Comparison of ENCODE assay signal across 34 cellular contexts in the genomic region with DNA sequence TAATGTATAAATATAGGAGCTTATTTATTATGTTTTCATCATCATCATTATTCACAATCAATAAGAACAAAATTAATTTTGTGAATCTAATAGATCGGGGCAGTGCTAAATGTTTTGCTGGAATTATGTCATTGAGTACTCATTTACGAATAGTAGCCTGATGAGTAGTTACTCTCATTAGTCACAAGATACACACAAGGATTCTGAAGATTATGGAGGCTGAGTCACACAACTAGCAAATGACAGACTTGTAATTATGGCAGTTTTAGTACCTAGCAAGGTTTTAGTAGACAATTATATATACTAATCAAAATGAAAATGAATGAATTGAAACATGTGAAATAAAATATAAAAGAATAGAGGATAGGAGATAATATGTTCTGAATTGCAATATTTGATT.
DNase-seq lines count a peak whose midpoint lies in the region; ATAC-seq, FAIRE-seq and TF ChIP-seq lines count a peak whose summit lies in the region.
"Had no signal": no experiment of that assay in that cellular context is flagged by ENCODE, and none has a peak within 500 bp of the region (broad histone marks: within the 10 kb centered on the region; RNA-seq: fewer than 3 reads in every experiment).

No MANE protein-coding gene starts in this region.

- CTCF ChIA-PET in A549 (lab: Yijun Ruan, JAX) = no interaction called here

- 4% methylated on average over 2 of the region's 2 CpGs for WGBS in A549 (ENCODE audit: missing lambda C conversion rate)
- WGBS in suprapubic skin = 81% methylated on average over 2 of the region's 2 CpGs

- no peak for TF ChIP-seq EP300 in A549 (IDR thresholded peaks at IDR 0.05)
- TF ChIP-seq EP300 in suprapubic skin (IDR thresholded peaks at IDR 0.05) = no peak

- no peak overlapping the region for H3K4me2 ChIP-seq in A549
- H3K4me2 ChIP-seq: SK-N-SH had no signal

- H3K36me3 ChIP-seq in kidney epithelial cell (ENCODE audit: control insufficient read depth, insufficient read depth, low read length) (no peaks in the 10 kb centered on the region), suprapubic skin (no peaks in the 10 kb centered on the region)
- H3K36me3 ChIP-seq: esophagus muscularis mucosa, heart right ventricle, upper lobe of right lung had no signal

- POLR2A ChIA-PET in A549 (lab: Yijun Ruan, JAX) = no interaction called here

- no peak overlapping the region for H3K4me3 ChIP-seq in A549
- no peak overlapping the region for H3K4me3 ChIP-seq in kidney epithelial cell (ENCODE audit: low read depth, low read length)
- H3K4me3 ChIP-seq in suprapubic skin = no peak overlapping the region
- H3K4me3 ChIP-seq: esophagus muscularis mucosa, heart right ventricle, lung, mucosa of descending colon, psoas muscle, upper lobe of right lung had no signal

- no peaks in the 10 kb centered on the region for H3K4me1 ChIP-seq in A549
- no peaks in the 10 kb centered on the region for H3K4me1 ChIP-seq in suprapubic skin
- H3K4me1 ChIP-seq: esophagus muscularis mucosa, heart right ventricle, psoas muscle, upper lobe of right lung had no signal

- ATAC-seq in A549 = no peak
- ATAC-seq in GM19455 (IDR thresholded peaks at IDR 0.05; ENCODE audit: unreplicated experiment) = no peak
- ATAC-seq in HG02938 (IDR thresholded peaks at IDR 0.05; ENCODE audit: unreplicated experiment) = no peak
- ATAC-seq in HG03571 (IDR thresholded peaks at IDR 0.05; ENCODE audit: unreplicated experiment) = no peak
- ATAC-seq: heart right ventricle; left cardiac atrium; mucosa of descending colon; natural killer cell; psoas muscle; Right ventricle myocardium inferior; stimulated activated effector memory CD8-positive, alpha-beta T cell treated with anti-CD3 and anti-CD28 coated beads, Interleukin-12 subunit alpha, Interleukin-12 subunit beta, amount 100 ng/mL, for 72 hours; upper lobe of right lung had no signal

- H3K27me3 ChIP-seq in kidney epithelial cell (ENCODE audit: control insufficient read depth, insufficient read depth, low read length) (no peaks in the 10 kb centered on the region), suprapubic skin (no peaks in the 10 kb centered on the region)
- H3K27me3 ChIP-seq: esophagus muscularis mucosa, heart right ventricle, upper lobe of right lung had no signal

- TF ChIP-seq RAD21 in A549 (conservative IDR thresholded peaks at IDR 0.05 in 1 of 2, IDR thresholded peaks at IDR 0.05 in 1 of 2) = no peak

- no peak for FAIRE-seq in A549 (lab: Jason Lieb, UNC)
- FAIRE-seq: A204.1, GM18507, GM19239, H54 had no signal

- H3K27ac ChIP-seq in A549 (no peak overlapping the region), suprapubic skin (no peak overlapping the region)
- H3K27ac ChIP-seq: esophagus muscularis mucosa, heart right ventricle, HL-60, psoas muscle, upper lobe of right lung had no signal

- DNase-seq in A549 (ENCODE audit: low read depth in 1 of 2, low spot score in 1 of 2) (peak in 1 of 2 experiments; percentile 6), LoVo (ENCODE audit: low spot score) (peak; percentile 5), astrocyte of the hippocampus (ENCODE audit: low read depth, low spot score) (peak; percentile 44), kidney epithelial cell (ENCODE audit: low read depth) (peak; percentile 66), suprapubic skin (ENCODE audit: low spot score in 2 of 2) (no peak)
- DNase-seq: activated gamma-delta T cell treated with Interleukin-2 at 50 U/mL for 16 hours; activated naive CD8-positive, alpha-beta T cell treated with anti-CD3 and anti-CD28 coated beads, Interleukin-2, amount 10 ng/mL, durations not matched to agents 7 days and 5 days; activated T-cell treated with anti-CD3 and anti-CD28 coated beads, Interleukin-2, amount 50 U/mL, for 48 hours; aorta; CD4-positive, CD25-positive, alpha-beta regulatory T cell; central memory CD4-positive, alpha-beta T cell; foreskin melanocyte; heart right ventricle; left cardiac atrium; mucosa of descending colon; natural killer cell; NCI-H1092; NCI-H1694; occipital lobe; psoas muscle; SK-N-SH; upper lobe of right lung had no signal

- TF ChIP-seq CTCF in A549 (IDR thresholded peaks at IDR 0.05) = no peak
- no peak for TF ChIP-seq CTCF in kidney epithelial cell (IDR thresholded peaks at IDR 0.05; ENCODE audit: insufficient read depth, low read length, poor library complexity, severe bottlenecking)
- no peak for TF ChIP-seq CTCF in suprapubic skin (IDR thresholded peaks at IDR 0.05)

- TF ChIP-seq POLR2A in A549 (IDR thresholded peaks at IDR 0.05; ENCODE audit: low read length) (no peak), suprapubic skin (IDR thresholded peaks at IDR 0.05) (no peak)

- H3K9me3 ChIP-seq in A549 = no peaks in the 10 kb centered on the region
- no peaks in the 10 kb centered on the region for H3K9me3 ChIP-seq in suprapubic skin
- H3K9me3 ChIP-seq: esophagus muscularis mucosa, mucosa of descending colon, psoas muscle, SK-N-SH, upper lobe of right lung had no signal

TF ChIP-seq in A549, 52 proteins besides CTCF, POLR2A, EP300 and RAD21:
- TF ChIP-seq FOXS1 (CRISPR knock-in tag; IDR thresholded peaks at IDR 0.05) (no peak), FOSL2 (IDR thresholded peaks at IDR 0.05) (no peak), FOSL2 (CRISPR knock-in tag; IDR thresholded peaks at IDR 0.05) (peak; percentile 22; the same call in 1 of the 2 replicates), KDM1A (IDR thresholded peaks at IDR 0.05; ENCODE audit: low read depth) (no peak), CBX8 (IDR thresholded peaks at IDR 0.05) (no peak)
TF ChIP-seq in A549: peak in this region for 1.

Comparison
In these comparisons a context has a peak if more than half of its experiments do, and no peak if none do; other contexts are left out.
1. DNase-seq: peak in LoVo (single experiment), astrocyte of the hippocampus (single experiment) and kidney epithelial cell (single experiment); none in suprapubic skin (0 of 2).